8 cellular contexts compared by ENCODE assay signal in genomic region chr4:55395529-55396304, GRCh38. TPM values are rescaled to one million over a fixed set of nuclear protein-coding genes. Genes with fewer than 3 reads are reported as not detected.
DNase-seq lines count a peak whose midpoint lies in the region; ATAC-seq and TF ChIP-seq lines count a peak whose summit lies in the region.

Gene TMEM165 (plus strand): TSS chr4:55395957. CDS start chr4:55396190, 233 bp downstream.

- peak within 1 kb of the TSS; percentile 94 for H3K9ac ChIP-seq in BLaER1
- peak within 1 kb of the TSS; percentile 82 to 92 for H3K9ac ChIP-seq in colonic mucosa (ENCODE audit: low read depth in 2 of 2, low read length in 2 of 2)

- H3K27ac ChIP-seq in BLaER1 (peak within 1 kb of the TSS; percentile 94), colonic mucosa (peak within 1 kb of the TSS; percentile 100)

- peaks cover 24% of the 10 kb centered on the region for H3K36me3 Mint-ChIP-seq in activated CD4-positive, alpha-beta T cell treated with anti-CD3 and anti-CD28 coated beads, Interleukin-2, amount 10 ng/mL, durations not matched to agents 24 days and 14 days (ENCODE audit: low read depth)

- H3K27ac Mint-ChIP-seq in activated CD4-positive, alpha-beta T cell treated with anti-CD3 and anti-CD28 coated beads, Interleukin-2, amount 10 ng/mL, durations not matched to agents 24 days and 14 days = peak within 1 kb of the TSS; percentile 97

- TF ChIP-seq CTCF in colonic mucosa (IDR thresholded peaks at IDR 0.05) = no peak

- H3K27me3 Mint-ChIP-seq in activated CD4-positive, alpha-beta T cell treated with anti-CD3 and anti-CD28 coated beads, Interleukin-2, amount 10 ng/mL, durations not matched to agents 24 days and 14 days = no peaks in the 10 kb centered on the region

- ATAC-seq in GM19328 (IDR thresholded peaks at IDR 0.05; ENCODE audit: unreplicated experiment) (peak; percentile 94), HG03469 (IDR thresholded peaks at IDR 0.05; ENCODE audit: unreplicated experiment) (peak; percentile 75), left colon (peak; percentile 96)

- peak within 1 kb of the TSS; percentile 94 for H3K4me3 ChIP-seq in BLaER1
- peak within 1 kb of the TSS; percentile 97 for H3K4me3 ChIP-seq in colonic mucosa

- H3K4me2 ChIP-seq in BLaER1 = peak within 1 kb of the TSS; percentile 98

- H3K4me3 Mint-ChIP-seq in activated CD4-positive, alpha-beta T cell treated with anti-CD3 and anti-CD28 coated beads, Interleukin-2, amount 10 ng/mL, durations not matched to agents 24 days and 14 days = peak within 1 kb of the TSS; percentile 100

- no peaks in the 10 kb centered on the region for H3K27me3 ChIP-seq in BLaER1
- no peaks in the 10 kb centered on the region for H3K27me3 ChIP-seq in colonic mucosa

- DNase-seq in NCI-H526 (lab: John Stamatoyannopoulos, UW) (peak; percentile 82 to 97), colonic mucosa (peak; percentile 96), left colon (peak; percentile 94 to 95)
- DNase-seq in activated CD4-positive, alpha-beta T cell treated with anti-CD3 and anti-CD28 coated beads, Interleukin-2, amount 10 ng/mL, durations not matched to agents 24 days and 14 days = peak; percentile 97
- DNase-seq in stimulated activated CD4-positive, alpha-beta T cell treated with anti-CD3 and anti-CD28 coated beads, Interleukin-1b, Interleukin-23, amount 100 ng/mL, for 48 hours = peak; percentile 92

- no peaks in the 10 kb centered on the region for H3K9me3 Mint-ChIP-seq in activated CD4-positive, alpha-beta T cell treated with anti-CD3 and anti-CD28 coated beads, Interleukin-2, amount 10 ng/mL, durations not matched to agents 24 days and 14 days

- peaks cover 15% of the 10 kb centered on the region for H3K36me3 ChIP-seq in BLaER1
- H3K36me3 ChIP-seq in colonic mucosa = no peaks in the 10 kb centered on the region

- peaks cover 43% of the 10 kb centered on the region for H3K4me1 ChIP-seq in BLaER1
- peaks cover 9% of the 10 kb centered on the region for H3K4me1 ChIP-seq in colonic mucosa

- H3K9me3 ChIP-seq in BLaER1 (no peaks in the 10 kb centered on the region), colonic mucosa (no peaks in the 10 kb centered on the region)

- peaks cover 46% of the 10 kb centered on the region for H4K20me1 ChIP-seq in BLaER1

- peaks cover 33% of the 10 kb centered on the region for H3K4me1 Mint-ChIP-seq in activated CD4-positive, alpha-beta T cell treated with anti-CD3 and anti-CD28 coated beads, Interleukin-2, amount 10 ng/mL, durations not matched to agents 24 days and 14 days

- intact Hi-C loops in activated CD4-positive, alpha-beta T cell treated with anti-CD3 and anti-CD28 coated beads, Interleukin-2, amount 10 ng/mL, durations not matched to agents 24 days and 14 days (cut with micrococcal nuclease) = loop anchor here (1.0 to 5.0 kb wide), 8 partner anchors 8 to 1333 kb away; partner anchors contain the start of genes CEP135, CHIC2, CLOCK and EXOC1
- intact Hi-C loops in colonic mucosa (cut with DNase I) = loop anchor here (5.0 kb wide), 1 partner anchor 48 kb away; the partner anchor contains the start of gene SRD5A3
- intact Hi-C loops in left colon (cut with DNase I, micrococcal nuclease) = no loop called here

RNA-seq across cellular contexts. Expression of gene TMEM165, which starts in this region (rescaled TPM):
- 87.2 and 99.1 TPM in 2 replicates for total RNA-seq in activated CD4-positive, alpha-beta T cell treated with anti-CD3 and anti-CD28 coated beads, Interleukin-2, amount 10 ng/mL, durations not matched to agents 24 days and 14 days
- 10 to 100 TPM; 70.0 to 80.0 TPM for total RNA-seq in colonic mucosa
- total RNA-seq in left colon = 10 to 100 TPM; 65.8 to 71.9 TPM

Comparison
In these comparisons a context has a peak if more than half of its experiments do, and no peak if none do; other contexts are left out.
1. Peak in every context shown above with its lines: DNase-seq, ATAC-seq, H3K4me3 ChIP-seq and H3K27ac ChIP-seq.
2. intact Hi-C loops: an anchor here in activated CD4-positive, alpha-beta T cell treated with anti-CD3 and anti-CD28 coated beads, Interleukin-2, amount 10 ng/mL, durations not matched to agents 24 days and 14 days (1.0 to 5.0 kb wide) and colonic mucosa (5.0 kb wide); none called in left colon.